20 cellular contexts compared by ENCODE assay signal in genomic region chr5:173480896-173481295, GRCh38.
"Had no signal": no experiment of that assay in that cellular context is flagged by ENCODE, and none has a peak within 500 bp of the region (broad histone marks: within the 10 kb centered on the region; RNA-seq: fewer than 3 reads in every experiment).

No MANE protein-coding gene starts in this region.

- H3K27me3 ChIP-seq: dorsolateral prefrontal cortex, foreskin keratinocyte, heart left ventricle, right lobe of liver, tibial artery had no signal

- H3K4me1 ChIP-seq: psoas muscle, right lobe of liver, spleen had no signal

- DNase-seq: cortex of kidney; dorsolateral prefrontal cortex; effector memory CD4-positive, alpha-beta T cell; esophagus squamous epithelium; heart left ventricle; hippocampal formation; kidney glomerular epithelial cell; naive thymus-derived CD4-positive, alpha-beta T cell; nephron progenitor cell; psoas muscle; retina; right lobe of liver; spleen; stimulated activated CD4-positive, alpha-beta T cell treated with anti-CD3 and anti-CD28 coated beads, Interleukin-15, amount 100 ng/mL, for 24 hours; stimulated activated CD4-positive, alpha-beta T cell treated with anti-CD3 and anti-CD28 coated beads, Interleukin-1b, Interleukin-23, amount 100 ng/mL, for 48 hours; stimulated activated CD4-positive, alpha-beta T cell treated with anti-CD3 and anti-CD28 coated beads, Interleukin-4, amount 100 ng/mL, for 24 hours; tibial artery had no signal

- H3K4me3 ChIP-seq: dorsolateral prefrontal cortex, esophagus squamous epithelium, heart left ventricle, psoas muscle, right lobe of liver, spleen, tibial artery had no signal

- H3K36me3 ChIP-seq: esophagus squamous epithelium, heart left ventricle, right lobe of liver, spleen, tibial artery had no signal

- H3K27ac ChIP-seq: dorsolateral prefrontal cortex, epithelial cell of prostate, esophagus squamous epithelium, foreskin keratinocyte, heart left ventricle, psoas muscle, right lobe of liver, spleen, tibial artery had no signal

- ATAC-seq: foreskin keratinocyte; heart left ventricle; naive thymus-derived CD4-positive, alpha-beta T cell; psoas muscle; right lobe of liver; stimulated activated memory B cell treated with anti-CD40 and anti-IgM and Interleukin-4, amounts not matched to agents 10 μg/mL and 1 μg/mL and 100 μg/mL, for 72 hours had no signal

- H3K9me3 ChIP-seq: esophagus squamous epithelium, heart left ventricle, psoas muscle, right lobe of liver, spleen, tibial artery had no signal
